2 cellular contexts compared by ENCODE assay signal in the genomic region with DNA sequence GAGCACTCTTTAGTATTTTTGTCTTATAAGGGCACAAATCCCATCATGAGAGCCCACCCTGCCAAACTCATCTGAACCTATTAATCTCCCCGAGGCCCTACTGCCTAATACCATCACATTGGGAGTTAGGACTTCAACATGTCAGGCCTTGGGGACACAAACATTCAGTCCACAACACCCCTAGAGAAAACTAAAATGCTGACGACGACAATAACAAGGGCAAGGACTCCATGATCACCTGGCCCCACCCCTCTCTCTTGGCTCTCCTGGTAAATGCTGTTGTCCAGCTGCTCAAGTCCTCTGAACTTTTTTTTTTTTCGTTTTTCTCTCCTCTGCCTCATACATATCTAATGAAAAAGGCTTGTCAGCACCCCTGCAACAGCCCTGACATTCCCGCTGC.
TF ChIP-seq lines count a peak whose summit lies in the region.

No MANE protein-coding gene starts in this region.

TF ChIP-seq in HepG2, 621 proteins besides CTCF, POLR2A, EP300 and RAD21 (continued from another document):
- TF ChIP-seq ZNF607 (CRISPR knock-in tag; IDR thresholded peaks at IDR 0.05; ENCODE audit: borderline replicate concordance) = no peak
- TF ChIP-seq HNRNPUL1 (IDR thresholded peaks at IDR 0.05; ENCODE audit: low read depth, low read length) = no peak
- TF ChIP-seq ELF4 (CRISPR knock-in tag; IDR thresholded peaks at IDR 0.05; ENCODE audit: borderline replicate concordance) = no peak
- TF ChIP-seq, protein P1, sequence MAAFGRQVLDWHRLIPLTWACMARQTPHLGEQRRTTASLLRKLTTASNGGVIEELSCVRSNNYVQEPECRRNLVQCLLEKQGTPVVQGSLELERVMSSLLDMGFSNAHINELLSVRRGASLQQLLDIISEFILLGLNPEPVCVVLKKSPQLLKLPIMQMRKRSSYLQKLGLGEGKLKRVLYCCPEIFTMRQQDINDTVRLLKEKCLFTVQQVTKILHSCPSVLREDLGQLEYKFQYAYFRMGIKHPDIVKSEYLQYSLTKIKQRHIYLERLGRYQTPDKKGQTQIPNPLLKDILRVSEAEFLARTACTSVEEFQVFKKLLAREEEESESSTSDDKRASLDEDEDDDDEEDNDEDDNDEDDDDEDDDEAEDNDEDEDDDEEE (CRISPR knock-in tag; IDR thresholded peaks at IDR 0.05) = no peak
- no peak for TF ChIP-seq NCOR1 (IDR thresholded peaks at IDR 0.05; ENCODE audit: borderline replicate concordance, low read length)
- TF ChIP-seq, protein P2, sequence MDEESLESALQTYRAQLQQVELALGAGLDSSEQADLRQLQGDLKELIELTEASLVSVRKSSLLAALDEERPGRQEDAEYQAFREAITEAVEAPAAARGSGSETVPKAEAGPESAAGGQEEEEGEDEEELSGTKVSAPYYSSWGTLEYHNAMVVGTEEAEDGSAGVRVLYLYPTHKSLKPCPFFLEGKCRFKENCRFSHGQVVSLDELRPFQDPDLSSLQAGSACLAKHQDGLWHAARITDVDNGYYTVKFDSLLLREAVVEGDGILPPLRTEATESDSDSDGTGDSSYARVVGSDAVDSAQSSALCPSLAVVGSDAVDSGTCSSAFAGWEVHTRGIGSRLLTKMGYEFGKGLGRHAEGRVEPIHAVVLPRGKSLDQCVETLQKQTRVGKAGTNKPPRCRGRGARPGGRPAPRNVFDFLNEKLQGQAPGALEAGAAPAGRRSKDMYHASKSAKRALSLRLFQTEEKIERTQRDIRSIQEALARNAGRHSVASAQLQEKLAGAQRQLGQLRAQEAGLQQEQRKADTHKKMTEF (CRISPR knock-in tag; IDR thresholded peaks at IDR 0.05) = no peak
- TF ChIP-seq MAFK (conservative IDR thresholded peaks at IDR 0.05 in 1 of 2, IDR thresholded peaks at IDR 0.05 in 1 of 2; ENCODE audit: low read length in 2 of 2) = peak; percentile 82 to 91
- TF ChIP-seq MAFF (IDR thresholded peaks at IDR 0.05; ENCODE audit: low read depth, low read length) = peak; percentile 81
- TF ChIP-seq ASH2L (IDR thresholded peaks at IDR 0.05; ENCODE audit: insufficient read length, low read depth, low read length) = no peak
- TF ChIP-seq, protein P3, sequence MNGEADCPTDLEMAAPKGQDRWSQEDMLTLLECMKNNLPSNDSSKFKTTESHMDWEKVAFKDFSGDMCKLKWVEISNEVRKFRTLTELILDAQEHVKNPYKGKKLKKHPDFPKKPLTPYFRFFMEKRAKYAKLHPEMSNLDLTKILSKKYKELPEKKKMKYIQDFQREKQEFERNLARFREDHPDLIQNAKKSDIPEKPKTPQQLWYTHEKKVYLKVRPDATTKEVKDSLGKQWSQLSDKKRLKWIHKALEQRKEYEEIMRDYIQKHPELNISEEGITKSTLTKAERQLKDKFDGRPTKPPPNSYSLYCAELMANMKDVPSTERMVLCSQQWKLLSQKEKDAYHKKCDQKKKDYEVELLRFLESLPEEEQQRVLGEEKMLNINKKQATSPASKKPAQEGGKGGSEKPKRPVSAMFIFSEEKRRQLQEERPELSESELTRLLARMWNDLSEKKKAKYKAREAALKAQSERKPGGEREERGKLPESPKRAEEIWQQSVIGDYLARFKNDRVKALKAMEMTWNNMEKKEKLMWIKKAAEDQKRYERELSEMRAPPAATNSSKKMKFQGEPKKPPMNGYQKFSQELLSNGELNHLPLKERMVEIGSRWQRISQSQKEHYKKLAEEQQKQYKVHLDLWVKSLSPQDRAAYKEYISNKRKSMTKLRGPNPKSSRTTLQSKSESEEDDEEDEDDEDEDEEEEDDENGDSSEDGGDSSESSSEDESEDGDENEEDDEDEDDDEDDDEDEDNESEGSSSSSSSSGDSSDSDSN (CRISPR knock-in tag; IDR thresholded peaks at IDR 0.05) = no peak
TF ChIP-seq in HepG2: peak in this region for 2.

TF ChIP-seq in K562, 482 proteins besides CTCF, POLR2A, EP300 and RAD21 (continued from another document):
- TF ChIP-seq ASH1L (IDR thresholded peaks at IDR 0.05; ENCODE audit: borderline replicate concordance, low read depth, partially characterized antibody) (no peak), MAFF (IDR thresholded peaks at IDR 0.05; ENCODE audit: low read length) (0 out of 2 replicates have a peak, but pooled peaks have one; percentile 5), HEY1 (CRISPR knock-in tag; IDR thresholded peaks at IDR 0.05; ENCODE audit: borderline replicate concordance) (no peak)
- TF ChIP-seq, protein P4, sequence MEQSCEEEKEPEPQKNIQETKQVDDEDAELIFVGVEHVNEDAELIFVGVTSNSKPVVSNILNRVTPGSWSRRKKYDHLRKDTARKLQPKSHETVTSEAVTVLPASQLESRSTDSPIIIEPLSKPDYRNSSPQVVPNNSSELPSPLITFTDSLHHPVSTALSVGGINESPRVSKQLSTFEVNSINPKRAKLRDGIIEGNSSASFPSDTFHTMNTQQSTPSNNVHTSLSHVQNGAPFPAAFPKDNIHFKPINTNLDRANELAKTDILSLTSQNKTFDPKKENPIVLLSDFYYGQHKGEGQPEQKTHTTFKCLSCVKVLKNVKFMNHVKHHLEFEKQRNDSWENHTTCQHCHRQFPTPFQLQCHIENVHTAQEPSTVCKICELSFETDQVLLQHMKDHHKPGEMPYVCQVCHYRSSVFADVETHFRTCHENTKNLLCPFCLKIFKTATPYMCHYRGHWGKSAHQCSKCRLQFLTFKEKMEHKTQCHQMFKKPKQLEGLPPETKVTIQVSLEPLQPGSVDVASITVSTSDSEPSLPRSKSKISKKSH (CRISPR knock-in tag; IDR thresholded peaks at IDR 0.05) = no peak
- TF ChIP-seq, protein P5, sequence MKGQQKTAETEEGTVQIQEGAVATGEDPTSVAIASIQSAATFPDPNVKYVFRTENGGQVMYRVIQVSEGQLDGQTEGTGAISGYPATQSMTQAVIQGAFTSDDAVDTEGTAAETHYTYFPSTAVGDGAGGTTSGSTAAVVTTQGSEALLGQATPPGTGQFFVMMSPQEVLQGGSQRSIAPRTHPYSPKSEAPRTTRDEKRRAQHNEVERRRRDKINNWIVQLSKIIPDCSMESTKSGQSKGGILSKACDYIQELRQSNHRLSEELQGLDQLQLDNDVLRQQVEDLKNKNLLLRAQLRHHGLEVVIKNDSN (CRISPR knock-in tag; IDR thresholded peaks at IDR 0.05) = no peak
- TF ChIP-seq, protein P6, sequence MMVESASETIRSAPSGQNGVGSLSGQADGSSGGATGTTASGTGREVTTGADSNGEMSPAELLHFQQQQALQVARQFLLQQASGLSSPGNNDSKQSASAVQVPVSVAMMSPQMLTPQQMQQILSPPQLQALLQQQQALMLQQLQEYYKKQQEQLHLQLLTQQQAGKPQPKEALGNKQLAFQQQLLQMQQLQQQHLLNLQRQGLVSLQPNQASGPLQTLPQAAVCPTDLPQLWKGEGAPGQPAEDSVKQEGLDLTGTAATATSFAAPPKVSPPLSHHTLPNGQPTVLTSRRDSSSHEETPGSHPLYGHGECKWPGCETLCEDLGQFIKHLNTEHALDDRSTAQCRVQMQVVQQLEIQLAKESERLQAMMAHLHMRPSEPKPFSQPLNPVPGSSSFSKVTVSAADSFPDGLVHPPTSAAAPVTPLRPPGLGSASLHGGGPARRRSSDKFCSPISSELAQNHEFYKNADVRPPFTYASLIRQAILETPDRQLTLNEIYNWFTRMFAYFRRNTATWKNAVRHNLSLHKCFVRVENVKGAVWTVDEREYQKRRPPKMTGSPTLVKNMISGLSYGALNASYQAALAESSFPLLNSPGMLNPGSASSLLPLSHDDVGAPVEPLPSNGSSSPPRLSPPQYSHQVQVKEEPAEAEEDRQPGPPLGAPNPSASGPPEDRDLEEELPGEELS (CRISPR knock-in tag; IDR thresholded peaks at IDR 0.05; ENCODE audit: borderline replicate concordance) = no peak
